ENCODE assay signal across 32 cellular contexts in genomic region chr11:91188484-91188883, GRCh38.
"Had no signal": no experiment of that assay in that cellular context is flagged by ENCODE, and none has a peak within 500 bp of the region (broad histone marks: within the 10 kb centered on the region; RNA-seq: fewer than 3 reads in every experiment).

No MANE protein-coding gene starts in this region.

- ATAC-seq: activated CD4-positive, alpha-beta T cell treated with anti-CD3 and anti-CD28 coated beads for 36 hours; activated CD8-positive, alpha-beta memory T cell treated with anti-CD3 and anti-CD28 coated beads, Interleukin-2, amount 10 ng/mL, durations not matched to agents 7 days and 5 days; activated CD8-positive, alpha-beta T cell treated with anti-CD3 and anti-CD28 coated beads, Interleukin-2, amount 10 ng/mL, durations not matched to agents 7 days and 5 days; body of pancreas had no signal

- H3K9me3 ChIP-seq: adrenal gland, body of pancreas, breast epithelium had no signal

- H3K36me3 ChIP-seq: adrenal gland, brain microvascular endothelial cell, breast epithelium had no signal

- H3K4me3 Mint-ChIP-seq: activated B cell treated with CpG ODN at 0.5 μM for 24 hours; activated CD4-positive, alpha-beta memory T cell treated with anti-CD3 and anti-CD28 coated beads, Interleukin-2, amount 10 ng/mL, durations not matched to agents 7 days and 5 days; activated CD4-positive, alpha-beta T cell treated with anti-CD3 and anti-CD28 coated beads for 36 hours; activated CD4-positive, alpha-beta T cell treated with anti-CD3 and anti-CD28 coated beads, Interleukin-2, amount 10 ng/mL, durations not matched to agents 7 days and 5 days; activated CD8-positive, alpha-beta memory T cell treated with anti-CD3 and anti-CD28 coated beads, Interleukin-2, amount 10 ng/mL, durations not matched to agents 7 days and 5 days; activated CD8-positive, alpha-beta T cell treated with anti-CD3 and anti-CD28 coated beads, Interleukin-2, amount 10 ng/mL, durations not matched to agents 7 days and 5 days; activated naive CD4-positive, alpha-beta T cell treated with anti-CD3 and anti-CD28 coated beads, Interleukin-2, amount 10 ng/mL, durations not matched to agents 7 days and 5 days; activated naive CD4-positive, alpha-beta T cell treated with anti-CD3 and anti-CD28 coated beads, Interleukin-2, amount 50 U/mL, for 24 hours; activated naive CD8-positive, alpha-beta T cell; activated T-cell treated with anti-CD3 and anti-CD28 coated beads, Interleukin-2, amount 50 U/mL, for 24 hours; T-helper 1 cell treated with Interleukin-12 subunit alpha and Interleukin-12 subunit beta and Interleukin-4 antibody, amounts not matched to agents 30 μg/mL and 1 μg/mL, for 36 hours; T-helper 2 cell treated with Interferon-gamma antibody and Interleukin-4, amounts not matched to agents 5 μg/mL and 100 μg/mL, for 36 hours had no signal

- H3K9me3 Mint-ChIP-seq: T-helper 1 cell treated with Interleukin-12 subunit alpha and Interleukin-12 subunit beta and Interleukin-4 antibody, amounts not matched to agents 30 μg/mL and 1 μg/mL, for 36 hours had no signal

- H3K27ac ChIP-seq: adrenal gland, body of pancreas, brain microvascular endothelial cell, breast epithelium, VCaP had no signal

- H3K4me1 ChIP-seq: adrenal gland, body of pancreas, breast epithelium had no signal

- H3K4me1 Mint-ChIP-seq: activated B cell treated with CpG ODN at 0.5 μM for 24 hours; activated CD4-positive, alpha-beta memory T cell treated with anti-CD3 and anti-CD28 coated beads, Interleukin-2, amount 10 ng/mL, durations not matched to agents 7 days and 5 days; activated CD4-positive, alpha-beta T cell treated with anti-CD3 and anti-CD28 coated beads for 36 hours; activated CD4-positive, alpha-beta T cell treated with anti-CD3 and anti-CD28 coated beads, Interleukin-2, amount 10 ng/mL, durations not matched to agents 7 days and 5 days; activated CD8-positive, alpha-beta memory T cell treated with anti-CD3 and anti-CD28 coated beads, Interleukin-2, amount 10 ng/mL, durations not matched to agents 7 days and 5 days; activated naive CD4-positive, alpha-beta T cell treated with anti-CD3 and anti-CD28 coated beads, Interleukin-2, amount 10 ng/mL, durations not matched to agents 7 days and 5 days; activated naive CD4-positive, alpha-beta T cell treated with anti-CD3 and anti-CD28 coated beads, Interleukin-2, amount 50 U/mL, for 24 hours had no signal

- H3K27me3 ChIP-seq: adrenal gland, body of pancreas, brain microvascular endothelial cell, breast epithelium had no signal

- H3K27me3 Mint-ChIP-seq: activated B cell treated with CpG ODN at 0.5 μM for 24 hours; activated CD4-positive, alpha-beta memory T cell treated with anti-CD3 and anti-CD28 coated beads, Interleukin-2, amount 10 ng/mL, durations not matched to agents 7 days and 5 days; activated CD4-positive, alpha-beta T cell treated with anti-CD3 and anti-CD28 coated beads for 36 hours; activated CD4-positive, alpha-beta T cell treated with anti-CD3 and anti-CD28 coated beads, Interleukin-2, amount 10 ng/mL, durations not matched to agents 7 days and 5 days; activated CD8-positive, alpha-beta memory T cell treated with anti-CD3 and anti-CD28 coated beads, Interleukin-2, amount 10 ng/mL, durations not matched to agents 7 days and 5 days; activated naive CD4-positive, alpha-beta T cell treated with anti-CD3 and anti-CD28 coated beads, Interleukin-2, amount 10 ng/mL, durations not matched to agents 7 days and 5 days; activated naive CD4-positive, alpha-beta T cell treated with anti-CD3 and anti-CD28 coated beads, Interleukin-2, amount 50 U/mL, for 24 hours; activated naive CD8-positive, alpha-beta T cell; activated T-cell treated with anti-CD3 and anti-CD28 coated beads, Interleukin-2, amount 50 U/mL, for 24 hours had no signal

- DNase-seq: activated B cell treated with CpG ODN at 0.5 μM for 24 hours; activated CD4-positive, alpha-beta memory T cell treated with anti-CD3 and anti-CD28 coated beads, Interleukin-2, amount 10 ng/mL, durations not matched to agents 7 days and 5 days; activated CD4-positive, alpha-beta T cell treated with anti-CD3 and anti-CD28 coated beads for 1 hour; activated CD4-positive, alpha-beta T cell treated with anti-CD3 and anti-CD28 coated beads for 36 hours; activated CD4-positive, alpha-beta T cell treated with anti-CD3 and anti-CD28 coated beads for 48 hours; activated CD4-positive, alpha-beta T cell treated with anti-CD3 and anti-CD28 coated beads, Interleukin-2, amount 10 ng/mL, durations not matched to agents 7 days and 5 days; activated CD4-positive, alpha-beta T cell treated with anti-CD3 and anti-CD28 coated beads, Interleukin-2, amount 50 U/mL, for 48 hours; activated CD8-positive, alpha-beta memory T cell treated with anti-CD3 and anti-CD28 coated beads for 24 hours; activated CD8-positive, alpha-beta memory T cell treated with anti-CD3 and anti-CD28 coated beads, Interleukin-2, amount 10 ng/mL, durations not matched to agents 7 days and 5 days; activated CD8-positive, alpha-beta memory T cell treated with anti-CD3 and anti-CD28 coated beads, Interleukin-2, amount 50 U/mL, for 48 hours; activated CD8-positive, alpha-beta T cell treated with anti-CD3 and anti-CD28 coated beads, Interleukin-2, amount 10 ng/mL, durations not matched to agents 7 days and 5 days; activated effector memory CD4-positive, alpha-beta T cell treated with Interleukin-2 at 50 U/mL for 16 hours; activated gamma-delta T cell; activated naive CD4-positive, alpha-beta T cell treated with anti-CD3 and anti-CD28 coated beads, Interleukin-2, amount 10 ng/mL, durations not matched to agents 7 days and 5 days; activated naive CD4-positive, alpha-beta T cell treated with Interleukin-2 at 50 U/mL for 16 hours; activated T-cell treated with anti-CD3 and anti-CD28 coated beads, Interleukin-2, amount 50 U/mL, for 24 hours; activated T-cell treated with anti-CD3 and anti-CD28 coated beads, Interleukin-2, amount 50 U/mL, for 48 hours; adrenal gland; amniotic stem cell; aorta; body of pancreas; brain microvascular endothelial cell; central memory CD4-positive, alpha-beta T cell; T-helper 2 cell; T-helper 9 cell had no signal

- H3K4me3 ChIP-seq: adrenal gland, body of pancreas, breast epithelium had no signal

- H3K36me3 Mint-ChIP-seq: activated CD8-positive, alpha-beta memory T cell treated with anti-CD3 and anti-CD28 coated beads, Interleukin-2, amount 10 ng/mL, durations not matched to agents 7 days and 5 days; activated naive CD4-positive, alpha-beta T cell treated with anti-CD3 and anti-CD28 coated beads, Interleukin-2, amount 10 ng/mL, durations not matched to agents 7 days and 5 days; activated naive CD4-positive, alpha-beta T cell treated with anti-CD3 and anti-CD28 coated beads, Interleukin-2, amount 50 U/mL, for 24 hours; activated naive CD8-positive, alpha-beta T cell had no signal

- H3K27ac Mint-ChIP-seq: activated B cell treated with CpG ODN at 0.5 μM for 24 hours; activated CD4-positive, alpha-beta memory T cell treated with anti-CD3 and anti-CD28 coated beads, Interleukin-2, amount 10 ng/mL, durations not matched to agents 7 days and 5 days; activated CD4-positive, alpha-beta T cell treated with anti-CD3 and anti-CD28 coated beads for 36 hours; activated CD4-positive, alpha-beta T cell treated with anti-CD3 and anti-CD28 coated beads, Interleukin-2, amount 10 ng/mL, durations not matched to agents 7 days and 5 days; activated CD8-positive, alpha-beta memory T cell treated with anti-CD3 and anti-CD28 coated beads, Interleukin-2, amount 10 ng/mL, durations not matched to agents 7 days and 5 days; activated CD8-positive, alpha-beta T cell treated with anti-CD3 and anti-CD28 coated beads, Interleukin-2, amount 10 ng/mL, durations not matched to agents 7 days and 5 days; activated naive CD4-positive, alpha-beta T cell treated with anti-CD3 and anti-CD28 coated beads, Interleukin-2, amount 10 ng/mL, durations not matched to agents 7 days and 5 days; activated naive CD4-positive, alpha-beta T cell treated with anti-CD3 and anti-CD28 coated beads, Interleukin-2, amount 50 U/mL, for 24 hours; activated naive CD8-positive, alpha-beta T cell; activated T-cell treated with anti-CD3 and anti-CD28 coated beads, Interleukin-2, amount 50 U/mL, for 24 hours; activated T-helper 2 cell treated with anti-CD3 and anti-CD28 coated beads, Interferon-gamma antibody, Interleukin-2, Interleukin-4, amounts not matched to agents 10 μg/mL and 5 μg/mL and 100 μg/mL, durations not matched to agents 14 hours and 24 hours and 36 hours; T-helper 1 cell treated with Interleukin-12 subunit alpha and Interleukin-12 subunit beta and Interleukin-4 antibody, amounts not matched to agents 30 μg/mL and 1 μg/mL, for 36 hours; T-helper 2 cell treated with Interferon-gamma antibody and Interleukin-4, amounts not matched to agents 5 μg/mL and 100 μg/mL, for 36 hours had no signal
